In the genomic region with DNA sequence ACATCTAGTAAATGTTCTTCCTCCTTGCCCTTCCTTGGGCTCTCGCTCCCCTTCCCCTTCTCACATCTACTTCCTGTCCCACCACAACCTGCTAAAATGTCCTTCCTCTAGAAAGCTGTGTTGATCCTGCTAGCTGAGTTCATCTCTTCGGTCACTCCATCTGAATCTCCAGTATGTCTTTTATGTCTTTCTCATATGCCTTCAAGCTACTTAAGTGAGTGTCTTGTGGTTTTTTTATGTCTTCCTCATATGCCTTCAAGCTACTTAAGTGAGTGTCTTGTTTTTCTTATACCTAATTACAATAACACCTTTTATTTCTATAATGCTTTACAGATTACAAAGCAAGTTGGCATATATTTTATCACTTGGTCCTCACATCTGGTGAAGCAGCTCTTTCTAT, we compare ENCODE assay signal across 13 cellular contexts.
"Had no signal": no experiment of that assay in that cellular context is flagged by ENCODE, and none has a peak within 500 bp of the region (broad histone marks: within the 10 kb centered on the region; RNA-seq: fewer than 3 reads in every experiment).

No MANE protein-coding gene starts in this region.

- H3K9me3 ChIP-seq: esophagus squamous epithelium, right atrium auricular region, stomach, thoracic aorta had no signal

- H3K27me3 ChIP-seq: dorsolateral prefrontal cortex, esophagus squamous epithelium, right atrium auricular region, stomach had no signal

- H3K27ac ChIP-seq: dorsolateral prefrontal cortex, esophagus squamous epithelium, foreskin keratinocyte, right atrium auricular region, skin epidermis, stomach, thoracic aorta had no signal

- H3K4me3 ChIP-seq: dorsolateral prefrontal cortex, esophagus squamous epithelium, right atrium auricular region, skin epidermis, stomach, thoracic aorta had no signal

- H3K27ac Mint-ChIP-seq: activated T-helper 2 cell treated with anti-CD3 and anti-CD28 coated beads, Interferon-gamma antibody, Interleukin-2, Interleukin-4, amounts not matched to agents 10 μg/mL and 5 μg/mL and 100 μg/mL, durations not matched to agents 14 hours and 24 hours and 36 hours; naive thymus-derived CD4-positive, alpha-beta T cell had no signal

- DNase-seq: activated CD4-positive, alpha-beta T cell treated with anti-CD3 and anti-CD28 coated beads for 48 hours; activated T-cell treated with anti-CD3 and anti-CD28 coated beads for 4 hours; aorta; dorsolateral prefrontal cortex; esophagus squamous epithelium; naive thymus-derived CD4-positive, alpha-beta T cell; stomach had no signal

- H3K36me3 Mint-ChIP-seq: activated naive CD4-positive, alpha-beta T cell treated with anti-CD3 and anti-CD28 coated beads, Interleukin-2, amount 50 U/mL, for 72 hours had no signal

- H3K4me3 Mint-ChIP-seq: naive thymus-derived CD4-positive, alpha-beta T cell had no signal

- H3K4me1 ChIP-seq: foreskin keratinocyte, right atrium auricular region had no signal

- H3K36me3 ChIP-seq: esophagus squamous epithelium, right atrium auricular region, stomach, thoracic aorta had no signal
